29 cellular contexts compared by ENCODE assay signal in the genomic region with DNA sequence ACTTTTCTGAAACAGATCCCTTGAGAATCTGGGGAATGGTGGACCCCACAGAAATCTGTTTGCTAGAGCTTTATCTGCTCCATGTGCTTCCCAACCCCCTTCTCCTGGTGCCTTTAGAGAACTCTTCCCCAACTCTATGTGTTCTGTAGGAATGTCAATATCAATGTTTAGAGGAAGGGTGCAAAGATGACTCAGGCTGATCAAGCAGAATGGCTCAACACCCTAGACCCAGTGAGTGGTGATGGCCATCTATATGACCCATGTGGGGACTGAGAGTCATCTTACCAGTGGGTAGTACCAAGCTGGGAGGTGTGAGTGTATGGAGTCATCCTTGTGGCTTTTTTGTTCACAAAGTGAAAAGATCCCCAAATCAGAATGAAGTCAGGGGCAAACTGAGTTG.
"Had no signal": no experiment of that assay in that cellular context is flagged by ENCODE, and none has a peak within 500 bp of the region (broad histone marks: within the 10 kb centered on the region; RNA-seq: fewer than 3 reads in every experiment).

No MANE protein-coding gene starts in this region.

- H3K4me3 ChIP-seq: ovary, psoas muscle, skin epidermis, smooth muscle cell, spleen, stomach, suprapubic skin, testis, tibial artery, transverse colon, upper lobe of right lung, uterus had no signal

- H3K9me3 ChIP-seq: neutrophil, psoas muscle, stomach, suprapubic skin, testis, tibial artery, transverse colon, upper lobe of right lung, uterus had no signal

- H3K27ac ChIP-seq: neutrophil, ovary, parathyroid adenoma, psoas muscle, skin epidermis, spleen, stomach, suprapubic skin, testis, tibial artery, transverse colon, upper lobe of right lung, uterus had no signal

- H3K4me2 ChIP-seq: smooth muscle cell had no signal

- H3K4me1 ChIP-seq: parathyroid adenoma, psoas muscle, spleen, stomach, suprapubic skin, testis, tibial artery, transverse colon, upper lobe of right lung, uterus had no signal

- H3K79me2 ChIP-seq: parathyroid adenoma had no signal

- H3K27me3 ChIP-seq: neutrophil, ovary, spleen, stomach, suprapubic skin, testis, tibial artery, transverse colon, upper lobe of right lung, uterus had no signal

- H3K36me3 ChIP-seq: neutrophil, ovary, suprapubic skin, transverse colon, upper lobe of right lung, uterus had no signal

- H3K9ac ChIP-seq: parathyroid adenoma had no signal

- ATAC-seq: naive thymus-derived CD8-positive, alpha-beta T cell; natural killer cell treated with Interleukin-12 subunit alpha and Interleukin-12 subunit beta and Interleukin-15 and Interleukin-18, amount 100 ng/mL, for 72 hours; psoas muscle; right cardiac atrium; sciatic nerve; stimulated activated memory B cell treated with anti-CD40 and anti-IgM and Interleukin-4, amounts not matched to agents 10 μg/mL and 1 μg/mL and 100 μg/mL, for 72 hours; upper lobe of right lung had no signal

- DNase-seq: naive B cell; naive thymus-derived CD8-positive, alpha-beta T cell; nephron progenitor cell; nucleus accumbens; ovary; posterior cingulate gyrus; psoas muscle; right cardiac atrium; spleen; stimulated activated CD4-positive, alpha-beta T cell treated with anti-CD3 and anti-CD28 coated beads, Interleukin-12 subunit alpha, Interleukin-12 subunit beta, amount 100 ng/mL, for 4 hours; stimulated activated CD4-positive, alpha-beta T cell treated with anti-CD3 and anti-CD28 coated beads, Interleukin-1b, Interleukin-23, amount 100 ng/mL, for 48 hours; stimulated activated CD4-positive, alpha-beta T cell treated with anti-CD3 and anti-CD28 coated beads, Interleukin-4, amount 100 ng/mL, for 1 hour; stimulated activated CD4-positive, alpha-beta T cell treated with anti-CD3 and anti-CD28 coated beads, Interleukin-4, amount 100 ng/mL, for 4 hours; stimulated activated CD8-positive, alpha-beta memory T cell treated with anti-CD3 and anti-CD28 coated beads, Interleukin-4, amount 100 ng/mL, for 48 hours; stimulated activated naive CD4-positive, alpha-beta T cell treated with Interleukin-2 at 50 U/mL for 16 hours; stomach; testis; tibial artery; transverse colon; upper lobe of right lung; uterus had no signal

- H2AFZ ChIP-seq: parathyroid adenoma had no signal
